ENCODE assay signal across 10 cellular contexts in the genomic region with DNA sequence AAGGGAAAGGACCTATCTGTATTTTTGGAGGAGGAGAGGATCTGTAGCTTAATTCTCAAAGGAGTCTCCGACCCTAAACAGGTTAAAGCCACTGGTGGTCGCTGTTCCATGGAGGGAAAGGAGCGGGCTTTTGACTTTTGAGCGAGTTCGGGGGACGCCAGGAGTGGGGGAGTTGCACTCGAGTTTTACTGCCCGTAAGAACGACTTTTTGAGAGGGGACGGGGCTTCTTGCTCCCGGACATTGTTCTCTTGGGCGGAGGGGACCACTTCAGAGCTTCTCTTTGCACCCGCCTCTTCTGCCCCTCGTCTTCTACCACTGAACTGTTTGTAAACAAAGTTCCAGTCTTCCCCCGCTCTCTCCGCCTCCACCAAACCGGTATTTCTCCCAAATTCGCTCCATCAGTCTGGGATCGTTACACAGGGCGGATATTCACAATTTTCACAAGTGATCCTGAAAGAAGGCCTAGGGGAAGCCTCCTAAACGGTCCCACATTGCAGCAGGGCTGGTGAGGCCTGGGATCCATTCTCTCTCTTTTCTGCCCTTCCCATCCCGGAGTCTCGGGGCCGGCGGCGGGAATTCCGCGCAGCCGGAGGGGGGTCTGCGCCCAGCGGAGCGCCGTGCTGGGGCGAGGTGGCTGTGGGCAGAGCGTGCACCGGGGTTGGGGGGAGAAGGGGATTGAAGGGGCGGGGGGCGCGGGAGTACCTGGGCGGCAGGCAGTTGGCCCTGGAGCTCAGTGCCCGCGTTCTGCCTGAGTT. TPM values are rescaled to one million over a fixed set of nuclear protein-coding genes. Genes with fewer than 3 reads are reported as not detected.
DNase-seq lines count a peak whose midpoint lies in the region; ATAC-seq and TF ChIP-seq lines count a peak whose summit lies in the region.
"Had no signal": no experiment of that assay in that cellular context is flagged by ENCODE, and none has a peak within 500 bp of the region (broad histone marks: within the 10 kb centered on the region; RNA-seq: fewer than 3 reads in every experiment).

No MANE protein-coding gene starts in this region.

- POLR2A ChIA-PET in activated CD8-positive, alpha-beta T cell treated with anti-CD3 and anti-CD28 coated beads, Interleukin-2, amount 10 ng/mL, durations not matched to agents 7 days and 5 days (lab: Charles Lee) = interaction anchor here (1.3 kb wide), 1 partner anchor 8 kb away, joined by 3 read pairs; no protein-coding TSS in a partner anchor

- H3K36me3 Mint-ChIP-seq in H9 (ENCODE audit: insufficient read depth in 1 of 3, low read depth in 3 of 3) = peaks cover 0 to 2% (median 1%) of the 10 kb centered on the region in 3 experiments; a peak in 4 of 7 replicates
- H3K36me3 Mint-ChIP-seq in activated CD8-positive, alpha-beta T cell treated with anti-CD3 and anti-CD28 coated beads, Interleukin-2, amount 10 ng/mL, durations not matched to agents 7 days and 5 days (ENCODE audit: low read depth) = no peaks in the 10 kb centered on the region
- peaks cover 0 to 5% (median 0%) of the 10 kb centered on the region in 3 donors for H3K36me3 Mint-ChIP-seq in immature natural killer cell

- H3K4ac ChIP-seq in H9 (ENCODE audit: low read depth, low read length) = no peak overlapping the region

- H3K4me3 Mint-ChIP-seq in H9 (peak overlapping the region; percentile 50 to 84), immature natural killer cell (peak overlapping the region; percentile 83 to 94 (median 88))
- peak overlapping the region; percentile 82 for H3K4me3 Mint-ChIP-seq in activated CD8-positive, alpha-beta T cell treated with anti-CD3 and anti-CD28 coated beads, Interleukin-2, amount 10 ng/mL, durations not matched to agents 7 days and 5 days

- WGBS in H9 (ENCODE audit: extremely low coverage, insufficient read length, low lambda C conversion rate) = no CpG with 5 or more reads among the region's 42 CpGs

- DNase-seq in AG20443 (ENCODE audit: low spot score) (peak; percentile 31), H9 (no peak), immature natural killer cell (no peak), KBM-7 (no peak), medulla oblongata (ENCODE audit: extremely low spot score) (no peak)
- DNase-seq in activated CD8-positive, alpha-beta T cell treated with anti-CD3 and anti-CD28 coated beads, Interleukin-2, amount 10 ng/mL, durations not matched to agents 7 days and 5 days = no peak
- no peak for DNase-seq in activated effector memory CD4-positive, alpha-beta T cell treated with Interleukin-2 at 50 U/mL for 16 hours

- no peak overlapping the region for H2BK20ac ChIP-seq in H9 (ENCODE audit: low read depth, low read length, poor library complexity, severe bottlenecking)

- H3K56ac ChIP-seq in H9 (ENCODE audit: insufficient read length, low read depth, low read length) = no peak overlapping the region

- in situ Hi-C loops in KBM-7 (cut with MboI; ENCODE audit: low pct_unique_long_range_greater_than_20kb, low sequenced_read_pairs) = no loop called here

- H3K23ac ChIP-seq in H9 (ENCODE audit: insufficient read length, low read depth, low read length) = no peak overlapping the region

- H3K27me3 Mint-ChIP-seq in H9 (ENCODE audit: low read depth) (peaks cover 100% of the 10 kb centered on the region), immature natural killer cell (ENCODE audit: low read depth in 3 of 3) (peaks cover 55 to 81% (median 69%) of the 10 kb centered on the region in 3 donors)
- peaks cover 68% of the 10 kb centered on the region for H3K27me3 Mint-ChIP-seq in activated CD8-positive, alpha-beta T cell treated with anti-CD3 and anti-CD28 coated beads, Interleukin-2, amount 10 ng/mL, durations not matched to agents 7 days and 5 days (ENCODE audit: low read depth)

- no peaks in the 10 kb centered on the region for H3K4me1 ChIP-seq in H9 (ENCODE audit: insufficient read depth, low read length)

- H2AK5ac ChIP-seq in H9 (ENCODE audit: insufficient read length, low read length) = no peak overlapping the region

- H3K9me3 ChIP-seq in H9 (ENCODE audit: control insufficient read depth, low read depth, low read length) = no peaks in the 10 kb centered on the region

- H2BK5ac ChIP-seq in H9 (ENCODE audit: insufficient read length, low read length) = no peak overlapping the region

- no peak overlapping the region for H4K8ac ChIP-seq in H9 (replicated peaks; ENCODE audit: insufficient read length, low read depth, low read length)

- H3K27ac Mint-ChIP-seq in H9 (no peak overlapping the region), immature natural killer cell (peak overlapping the region in 3 of 6 donors; percentile 16 to 80 (median 28))
- peak overlapping the region; percentile 47 for H3K27ac Mint-ChIP-seq in activated CD8-positive, alpha-beta T cell treated with anti-CD3 and anti-CD28 coated beads, Interleukin-2, amount 10 ng/mL, durations not matched to agents 7 days and 5 days

- no peaks in the 10 kb centered on the region for H3K79me1 ChIP-seq in H9 (ENCODE audit: insufficient read depth, low read depth, low read length, poor library complexity, severe bottlenecking)

- no peak overlapping the region for H4K91ac ChIP-seq in H9 (ENCODE audit: insufficient read length, low read depth, low read length)

- no peaks in the 10 kb centered on the region for H4K20me1 ChIP-seq in H9 (ENCODE audit: control insufficient read depth, insufficient read depth, insufficient read length)

- H3K27me3 ChIP-seq in H9 (ENCODE audit: insufficient read depth, low read length) = peaks cover 89% of the 10 kb centered on the region

- no peak overlapping the region for H3K14ac ChIP-seq in H9 (ENCODE audit: insufficient read depth, low read length)

- H3T11ph ChIP-seq in H9 (ENCODE audit: low read length) = no peak overlapping the region

- peak overlapping the region; percentile 89 for H3K4me2 ChIP-seq in H9 (ENCODE audit: insufficient read depth, insufficient read length, low read length)

- H3K27ac ChIP-seq in H9 (ENCODE audit: insufficient read length, low read depth, low read length) = no peak overlapping the region

- H3K18ac ChIP-seq in H9 (ENCODE audit: insufficient read length, low read depth, low read length) = no peak overlapping the region

- no peak overlapping the region for H2AFZ ChIP-seq in H9 (ENCODE audit: low read length)

- H3K4me1 Mint-ChIP-seq in H9 (peaks cover 30 to 48% of the 10 kb centered on the region in 2 experiments), immature natural killer cell (peaks cover 40 to 53% of the 10 kb centered on the region in 2 donors)
- H3K4me1 Mint-ChIP-seq in activated CD8-positive, alpha-beta T cell treated with anti-CD3 and anti-CD28 coated beads, Interleukin-2, amount 10 ng/mL, durations not matched to agents 7 days and 5 days (ENCODE audit: low read depth) = peaks cover 48% of the 10 kb centered on the region

- H3K9me3 Mint-ChIP-seq in H9 = peaks cover 5 to 16% of the 10 kb centered on the region in 2 experiments; a peak in 3 of 5 replicates
- no peaks in the 10 kb centered on the region for H3K9me3 Mint-ChIP-seq in activated CD8-positive, alpha-beta T cell treated with anti-CD3 and anti-CD28 coated beads, Interleukin-2, amount 10 ng/mL, durations not matched to agents 7 days and 5 days (ENCODE audit: insufficient read depth)
- H3K9me3 Mint-ChIP-seq in immature natural killer cell = peaks cover 0 to 22% (median 0%) of the 10 kb centered on the region in 6 donors

- peak; percentile 47; the same call in 2 of the 3 replicates for TF ChIP-seq CTCF in H9 (conservative IDR thresholded peaks at IDR 0.05)

- no peak overlapping the region for H2BK15ac ChIP-seq in H9 (ENCODE audit: low read depth, low read length)

- H3K23me2 ChIP-seq in H9 (ENCODE audit: insufficient read length, low read depth, low read length, poor library complexity, severe bottlenecking) = peaks cover 23% of the 10 kb centered on the region

- CTCF ChIA-PET in activated CD8-positive, alpha-beta T cell treated with anti-CD3 and anti-CD28 coated beads, Interleukin-2, amount 10 ng/mL, durations not matched to agents 7 days and 5 days (lab: Charles Lee) = interaction anchor here (0.7 to 2.5 kb wide), 5 partner anchors 9 to 31 kb away, joined by 3 to 16 read pairs (median 6); no protein-coding TSS in a partner anchor

- H2BK12ac ChIP-seq in H9 (ENCODE audit: insufficient read length, low read depth, low read length) = no peak overlapping the region

- no peak overlapping the region for H2BK120ac ChIP-seq in H9 (ENCODE audit: low read depth, low read length, poor library complexity, severe bottlenecking)

- ATAC-seq in activated CD8-positive, alpha-beta T cell treated with anti-CD3 and anti-CD28 coated beads, Interleukin-2, amount 10 ng/mL, durations not matched to agents 7 days and 5 days = no peak
- ATAC-seq in GM19467 (IDR thresholded peaks at IDR 0.05; ENCODE audit: unreplicated experiment) = no peak
- ATAC-seq: K562 had no signal

- no peak overlapping the region for H3K9ac ChIP-seq in H9 (ENCODE audit: extremely low read depth, insufficient read length, low read length)

- H4K5ac ChIP-seq in H9 (ENCODE audit: insufficient read length, low read depth, low read length) = no peak overlapping the region

- no peaks in the 10 kb centered on the region for H3K79me2 ChIP-seq in H9 (ENCODE audit: insufficient read depth, low read length)

RNA-seq across cellular contexts. Expression of a gene that starts 6.6 kb away (rescaled TPM):
- 0.42 TPM in 1 of 2 replicates, not detected in the other for total RNA-seq in H9 (2021)
- not detected for total RNA-seq in activated CD8-positive, alpha-beta T cell treated with anti-CD3 and anti-CD28 coated beads, Interleukin-2, amount 10 ng/mL, durations not matched to agents 7 days and 5 days
- under 1 TPM in 2 of 3 donors, not detected in 1; 0.10 to 0.37 TPM for polyA plus RNA-seq in immature natural killer cell
- total RNA-seq: mononuclear cell had no signal

RNA-seq across cellular contexts. Expression of a gene that starts 10.8 kb away (rescaled TPM):
- not detected in 2 replicates for total RNA-seq in H9 (2021)
- total RNA-seq in activated CD8-positive, alpha-beta T cell treated with anti-CD3 and anti-CD28 coated beads, Interleukin-2, amount 10 ng/mL, durations not matched to agents 7 days and 5 days = not detected
- polyA plus RNA-seq in immature natural killer cell = not detected
- total RNA-seq: mononuclear cell had no signal
